Comparison of ENCODE assay signal across 27 cellular contexts in genomic region chrX:6821730-6822129, GRCh38.
"Had no signal": no experiment of that assay in that cellular context is flagged by ENCODE, and none has a peak within 500 bp of the region (broad histone marks: within the 10 kb centered on the region; RNA-seq: fewer than 3 reads in every experiment).

No MANE protein-coding gene starts in this region.

- H3K36me3 ChIP-seq: ascending aorta, breast epithelium, cardiac muscle cell, colonic mucosa, esophagus squamous epithelium, gastroesophageal sphincter, heart right ventricle had no signal

- H3K4me3 ChIP-seq: ascending aorta, breast epithelium, cardiac muscle cell, colonic mucosa, esophagus squamous epithelium, gastroesophageal sphincter, heart right ventricle had no signal

- H3K9me3 ChIP-seq: ascending aorta, breast epithelium, colonic mucosa, esophagus squamous epithelium, gastroesophageal sphincter, heart right ventricle had no signal

- DNase-seq: activated CD4-positive, alpha-beta memory T cell treated with anti-CD3 and anti-CD28 coated beads for 36 hours; activated CD4-positive, alpha-beta T cell treated with anti-CD3 and anti-CD28 coated beads for 36 hours; activated CD4-positive, alpha-beta T cell treated with anti-CD3 and anti-CD28 coated beads, Interleukin-2, amount 10 ng/mL, durations not matched to agents 24 days and 14 days; activated CD4-positive, CD25-positive, alpha-beta regulatory T cell; activated CD4-positive, CD25-positive, alpha-beta regulatory T cell treated with anti-CD3 and anti-CD28 coated beads, Interleukin-2, amount 50 U/mL, for 72 hours; activated CD8-positive, alpha-beta memory T cell treated with anti-CD3 and anti-CD28 coated beads, Interleukin-2, amount 50 U/mL, for 48 hours; activated CD8-positive, alpha-beta T cell treated with anti-CD3 and anti-CD28 coated beads, Interleukin-2, amount 10 ng/mL, durations not matched to agents 7 days and 5 days; activated gamma-delta T cell; activated naive CD4-positive, alpha-beta T cell; activated naive CD4-positive, alpha-beta T cell treated with anti-CD3 and anti-CD28 coated beads, Interleukin-2, amount 10 ng/mL, durations not matched to agents 7 days and 5 days; activated naive CD8-positive, alpha-beta T cell treated with anti-CD3 and anti-CD28 coated beads, Interleukin-2, amount 10 ng/mL, durations not matched to agents 7 days and 5 days; activated T-cell treated with anti-CD3 and anti-CD28 coated beads for 4 hours; activated T-cell treated with anti-CD3 and anti-CD28 coated beads, Interleukin-2, amount 50 U/mL, for 24 hours; activated T-cell treated with anti-CD3 and anti-CD28 coated beads, Interleukin-2, amount 50 U/mL, for 72 hours; central memory CD4-positive, alpha-beta T cell; cerebellar nuclear complex; colonic mucosa; effector CD8-positive, alpha-beta T cell; esophagus squamous epithelium; foreskin melanocyte; heart right ventricle; T-helper 2 cell had no signal

- ATAC-seq: activated CD4-positive, alpha-beta T cell treated with anti-CD3 and anti-CD28 coated beads for 36 hours; activated CD8-positive, alpha-beta T cell treated with anti-CD3 and anti-CD28 coated beads, Interleukin-2, amount 10 ng/mL, durations not matched to agents 7 days and 5 days; activated naive CD4-positive, alpha-beta T cell treated with anti-CD3 and anti-CD28 coated beads, Interleukin-2, amount 50 U/mL, for 72 hours; activated T-cell treated with anti-CD3 and anti-CD28 coated beads, Interleukin-2, amount 50 U/mL, for 72 hours; gastroesophageal sphincter; heart right ventricle had no signal

- H3K4me1 ChIP-seq: ascending aorta, breast epithelium, colonic mucosa, esophagus squamous epithelium, gastroesophageal sphincter, heart right ventricle had no signal
